Comparison of ENCODE assay signal across 10 cellular contexts in genomic region chr9:120730661-120731514, GRCh38. TPM values are rescaled to one million over a fixed set of nuclear protein-coding genes. Genes with fewer than 3 reads are reported as not detected.
A peak's percentile ranks its signal among the peaks of the same experiment; 100 is the strongest.
DNase-seq lines count a peak whose midpoint lies in the region; TF ChIP-seq lines count a peak whose summit lies in the region.
"Had no signal": no experiment of that assay in that cellular context is flagged by ENCODE, and none has a peak within 500 bp of the region (broad histone marks: within the 10 kb centered on the region; RNA-seq: fewer than 3 reads in every experiment).

No MANE protein-coding gene starts in this region.

- H3F3A ChIP-seq in neural progenitor cell (ENCODE audit: low read depth) = peaks cover 17% of the 10 kb centered on the region

- no peak overlapping the region for H2AFZ ChIP-seq in neural progenitor cell (replicated peaks)

- H3K36me3 ChIP-seq in neural progenitor cell = no peaks in the 10 kb centered on the region

- peak; percentile 91 for DNase-seq in EH (ENCODE audit: low read depth)
- DNase-seq in NCI-H82 (lab: John Stamatoyannopoulos, UW) = peak; percentile 82
- DNase-seq in epithelial cell of proximal tubule (ENCODE audit: low read depth) = peak; percentile 99
- DNase-seq in neural progenitor cell (ENCODE audit: low spot score) = peak; percentile 75
- DNase-seq in effector CD4-positive, alpha-beta T cell = no peak
- DNase-seq in NCI-H1930 (lab: John Stamatoyannopoulos, UW) = no peak
- DNase-seq in activated CD4-positive, alpha-beta T cell treated with anti-CD3 and anti-CD28 coated beads, Interleukin-2, amount 10 ng/mL, durations not matched to agents 24 days and 14 days = no peak
- DNase-seq in ureter (ENCODE audit: low spot score) = no peak
- DNase-seq: activated T-cell treated with anti-CD3 and anti-CD28 coated beads for 4 hours had no signal

- H3K9me3 ChIP-seq in neural progenitor cell (ENCODE audit: low read depth) = no peaks in the 10 kb centered on the region

- no peak overlapping the region for H3K9ac ChIP-seq in neural progenitor cell

- H3K27ac Mint-ChIP-seq in neural progenitor cell = peak overlapping the region; percentile 70
- H3K27ac Mint-ChIP-seq in activated CD4-positive, alpha-beta T cell treated with anti-CD3 and anti-CD28 coated beads, Interleukin-2, amount 10 ng/mL, durations not matched to agents 24 days and 14 days = no peak overlapping the region

- intact Hi-C loops in activated CD4-positive, alpha-beta T cell treated with anti-CD3 and anti-CD28 coated beads, Interleukin-2, amount 10 ng/mL, durations not matched to agents 24 days and 14 days (cut with micrococcal nuclease) = no loop called here

- TF ChIP-seq CTCF in epithelial cell of proximal tubule (conservative IDR thresholded peaks at IDR 0.05; ENCODE audit: low read depth, low read length) (no peak), neural progenitor cell (IDR thresholded peaks at IDR 0.05) (no peak)

- H3K27ac ChIP-seq in neural progenitor cell = no peak overlapping the region

- H3K27me3 ChIP-seq in neural progenitor cell = no peaks in the 10 kb centered on the region

- no peak overlapping the region for H3K4me3 Mint-ChIP-seq in neural progenitor cell
- H3K4me3 Mint-ChIP-seq in activated CD4-positive, alpha-beta T cell treated with anti-CD3 and anti-CD28 coated beads, Interleukin-2, amount 10 ng/mL, durations not matched to agents 24 days and 14 days = no peak overlapping the region
- H3K4me3 Mint-ChIP-seq: neural crest cell had no signal

- peaks cover 7% of the 10 kb centered on the region for H3K27me3 Mint-ChIP-seq in neural progenitor cell (ENCODE audit: insufficient read depth, low read depth)
- H3K27me3 Mint-ChIP-seq in activated CD4-positive, alpha-beta T cell treated with anti-CD3 and anti-CD28 coated beads, Interleukin-2, amount 10 ng/mL, durations not matched to agents 24 days and 14 days = no peaks in the 10 kb centered on the region

- H3K4me2 ChIP-seq in neural progenitor cell = peak overlapping the region; percentile 57

- H3K4me1 Mint-ChIP-seq in neural progenitor cell = peaks cover 22% of the 10 kb centered on the region
- H3K4me1 Mint-ChIP-seq in activated CD4-positive, alpha-beta T cell treated with anti-CD3 and anti-CD28 coated beads, Interleukin-2, amount 10 ng/mL, durations not matched to agents 24 days and 14 days = peaks cover 14% of the 10 kb centered on the region

- H3K79me2 ChIP-seq in neural progenitor cell (ENCODE audit: low read depth) = no peaks in the 10 kb centered on the region

- no peaks in the 10 kb centered on the region for H3K36me3 Mint-ChIP-seq in neural progenitor cell
- H3K36me3 Mint-ChIP-seq in activated CD4-positive, alpha-beta T cell treated with anti-CD3 and anti-CD28 coated beads, Interleukin-2, amount 10 ng/mL, durations not matched to agents 24 days and 14 days (ENCODE audit: low read depth) = no peaks in the 10 kb centered on the region

- H3K4me3 ChIP-seq in epithelial cell of proximal tubule (ENCODE audit: low read depth, low read length) (no peak overlapping the region), neural progenitor cell (no peak overlapping the region)

- peaks cover 12% of the 10 kb centered on the region for H3K4me1 ChIP-seq in neural progenitor cell

- H4K20me1 ChIP-seq in neural progenitor cell (ENCODE audit: low read depth) = no peaks in the 10 kb centered on the region

- no peaks in the 10 kb centered on the region for H3K9me3 Mint-ChIP-seq in neural progenitor cell
- H3K9me3 Mint-ChIP-seq in activated CD4-positive, alpha-beta T cell treated with anti-CD3 and anti-CD28 coated beads, Interleukin-2, amount 10 ng/mL, durations not matched to agents 24 days and 14 days = no peaks in the 10 kb centered on the region
- H3K9me3 Mint-ChIP-seq: neural crest cell had no signal

RNA-seq across cellular contexts. Expression of gene MEGF9, which starts 16.6 kb away (rescaled TPM):
- total RNA-seq in epithelial cell of proximal tubule (9.9 and 11.1 TPM in 2 replicates), neural progenitor cell (ENCODE audit: low replicate concordance) (5.0 and 6.2 TPM in 2 replicates), ureter (22.3 TPM)
- 4.5 and 4.9 TPM in 2 replicates for total RNA-seq in activated CD4-positive, alpha-beta T cell treated with anti-CD3 and anti-CD28 coated beads, Interleukin-2, amount 10 ng/mL, durations not matched to agents 24 days and 14 days

Comparison
In these comparisons a context has a peak if more than half of its experiments do, and no peak if none do; other contexts are left out.
1. DNase-seq: peak in EH (single experiment), NCI-H82 (single experiment), epithelial cell of proximal tubule (single experiment) and neural progenitor cell (single experiment); none in effector CD4-positive, alpha-beta T cell (single experiment), NCI-H1930 (0 of 2), activated CD4-positive, alpha-beta T cell treated with anti-CD3 and anti-CD28 coated beads, Interleukin-2, amount 10 ng/mL, durations not matched to agents 24 days and 14 days (single experiment) and ureter (single experiment).